Comparison of ENCODE assay signal across 1 cellular context in the genomic region with DNA sequence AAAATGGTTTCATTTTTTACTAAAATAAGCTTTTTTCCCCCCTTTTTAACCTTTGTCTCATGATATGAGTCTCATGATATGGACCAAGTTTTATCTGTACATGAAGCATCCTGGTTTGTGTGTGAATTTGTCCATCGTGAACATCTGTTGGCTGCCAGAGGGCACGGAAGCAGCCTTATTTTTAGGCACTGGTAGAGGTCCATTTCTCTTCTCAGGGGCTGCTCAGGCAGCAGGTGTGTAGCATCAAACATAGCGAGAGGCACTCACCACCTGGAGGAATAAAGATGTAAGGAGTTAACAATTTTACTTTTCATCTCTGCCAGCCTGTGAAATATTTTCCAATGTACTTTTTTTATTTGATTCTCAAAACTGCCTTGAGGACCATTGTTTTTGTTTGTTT.
TF ChIP-seq lines count a peak whose summit lies in the region.

No MANE protein-coding gene starts in this region.

TF ChIP-seq in SK-N-SH treated with all-trans-retinoic acid at 6 μM for 48 hours, 23 proteins besides CTCF, POLR2A, EP300 and RAD21 (continued from another document):
- TF ChIP-seq TCF4 (CRISPR knock-in tag; IDR thresholded peaks at IDR 0.05; ENCODE audit: borderline replicate concordance) (no peak), ZFP3 (CRISPR knock-in tag; IDR thresholded peaks at IDR 0.05) (no peak), BACH2 (CRISPR knock-in tag; IDR thresholded peaks at IDR 0.05; ENCODE audit: borderline replicate concordance) (no peak), ZNF565 (CRISPR knock-in tag; conservative IDR thresholded peaks at IDR 0.05; ENCODE audit: low read depth) (no peak), OSR1 (CRISPR knock-in tag; IDR thresholded peaks at IDR 0.05) (no peak), GLIS3 (CRISPR knock-in tag; IDR thresholded peaks at IDR 0.05) (no peak), ZNF70 (CRISPR knock-in tag; IDR thresholded peaks at IDR 0.05) (no peak), SNAI2 (CRISPR knock-in tag; IDR thresholded peaks at IDR 0.05) (no peak)
- TF ChIP-seq, protein P1, sequence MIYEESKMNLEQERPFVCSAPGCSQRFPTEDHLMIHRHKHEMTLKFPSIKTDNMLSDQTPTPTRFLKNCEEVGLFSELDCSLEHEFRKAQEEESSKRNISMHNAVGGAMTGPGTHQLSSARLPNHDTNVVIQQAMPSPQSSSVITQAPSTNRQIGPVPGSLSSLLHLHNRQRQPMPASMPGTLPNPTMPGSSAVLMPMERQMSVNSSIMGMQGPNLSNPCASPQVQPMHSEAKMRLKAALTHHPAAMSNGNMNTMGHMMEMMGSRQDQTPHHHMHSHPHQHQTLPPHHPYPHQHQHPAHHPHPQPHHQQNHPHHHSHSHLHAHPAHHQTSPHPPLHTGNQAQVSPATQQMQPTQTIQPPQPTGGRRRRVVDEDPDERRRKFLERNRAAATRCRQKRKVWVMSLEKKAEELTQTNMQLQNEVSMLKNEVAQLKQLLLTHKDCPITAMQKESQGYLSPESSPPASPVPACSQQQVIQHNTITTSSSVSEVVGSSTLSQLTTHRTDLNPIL (CRISPR knock-in tag; IDR thresholded peaks at IDR 0.05; ENCODE audit: low read depth), result no peak
- TF ChIP-seq, protein P2, sequence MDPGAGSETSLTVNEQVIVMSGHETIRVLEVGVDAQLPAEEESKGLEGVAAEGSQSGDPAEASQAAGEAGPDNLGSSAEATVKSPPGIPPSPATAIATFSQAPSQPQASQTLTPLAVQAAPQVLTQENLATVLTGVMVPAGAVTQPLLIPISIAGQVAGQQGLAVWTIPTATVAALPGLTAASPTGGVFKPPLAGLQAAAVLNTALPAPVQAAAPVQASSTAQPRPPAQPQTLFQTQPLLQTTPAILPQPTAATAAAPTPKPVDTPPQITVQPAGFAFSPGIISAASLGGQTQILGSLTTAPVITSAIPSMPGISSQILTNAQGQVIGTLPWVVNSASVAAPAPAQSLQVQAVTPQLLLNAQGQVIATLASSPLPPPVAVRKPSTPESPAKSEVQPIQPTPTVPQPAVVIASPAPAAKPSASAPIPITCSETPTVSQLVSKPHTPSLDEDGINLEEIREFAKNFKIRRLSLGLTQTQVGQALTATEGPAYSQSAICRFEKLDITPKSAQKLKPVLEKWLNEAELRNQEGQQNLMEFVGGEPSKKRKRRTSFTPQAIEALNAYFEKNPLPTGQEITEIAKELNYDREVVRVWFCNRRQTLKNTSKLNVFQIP (CRISPR knock-in tag; IDR thresholded peaks at IDR 0.05; ENCODE audit: borderline replicate concordance, low read depth), result no peak
